ENCODE assay signal across 8 cellular contexts in genomic region chr19:4123615-4124568, GRCh38. TPM values are rescaled to one million over a fixed set of nuclear protein-coding genes. Genes with fewer than 3 reads are reported as not detected.
A peak's percentile ranks its signal among the peaks of the same experiment; 100 is the strongest.
DNase-seq lines count a peak whose midpoint lies in the region; ATAC-seq and TF ChIP-seq lines count a peak whose summit lies in the region.

MAP2K2 (minus strand) TSS chr19:4124122; CDS start chr19:4123875, 247 bp downstream.

- peak; percentile 22 for TF ChIP-seq CTCF in progenitor cell of endocrine pancreas (IDR thresholded peaks at IDR 0.05; ENCODE audit: unreplicated experiment)
- no peak for TF ChIP-seq CTCF in upper lobe of right lung (IDR thresholded peaks at IDR 0.05)

- peak within 1 kb of the TSS; percentile 66 for H3K27ac ChIP-seq in upper lobe of right lung

- peak within 1 kb of the TSS; percentile 94 for H3K27ac Mint-ChIP-seq in T-helper 1 cell treated with Interleukin-12 subunit alpha and Interleukin-12 subunit beta and Interleukin-4 antibody, amounts not matched to agents 30 μg/mL and 1 μg/mL, for 36 hours
- peak within 1 kb of the TSS; percentile 93 for H3K27ac Mint-ChIP-seq in progenitor cell of endocrine pancreas

- no peaks in the 10 kb centered on the region for H3K27me3 Mint-ChIP-seq in T-helper 1 cell treated with Interleukin-12 subunit alpha and Interleukin-12 subunit beta and Interleukin-4 antibody, amounts not matched to agents 30 μg/mL and 1 μg/mL, for 36 hours (ENCODE audit: low read depth)
- no peaks in the 10 kb centered on the region for H3K27me3 Mint-ChIP-seq in progenitor cell of endocrine pancreas

- H3K4me3 ChIP-seq in upper lobe of right lung = peak within 1 kb of the TSS; percentile 63

- H3K9me3 Mint-ChIP-seq in T-helper 1 cell treated with Interleukin-12 subunit alpha and Interleukin-12 subunit beta and Interleukin-4 antibody, amounts not matched to agents 30 μg/mL and 1 μg/mL, for 36 hours = no peaks in the 10 kb centered on the region
- no peaks in the 10 kb centered on the region for H3K9me3 Mint-ChIP-seq in progenitor cell of endocrine pancreas (ENCODE audit: low read depth)

- H3K36me3 ChIP-seq in upper lobe of right lung = peaks cover 9% of the 10 kb centered on the region

- H3K27me3 ChIP-seq in upper lobe of right lung = no peaks in the 10 kb centered on the region

- H3K36me3 Mint-ChIP-seq in T-helper 1 cell treated with Interleukin-12 subunit alpha and Interleukin-12 subunit beta and Interleukin-4 antibody, amounts not matched to agents 30 μg/mL and 1 μg/mL, for 36 hours (ENCODE audit: low read depth) = peaks cover 4% of the 10 kb centered on the region
- H3K36me3 Mint-ChIP-seq in progenitor cell of endocrine pancreas (ENCODE audit: insufficient read depth) = peaks cover 2% of the 10 kb centered on the region

- DNase-seq in NCI-H146 treated with DMSO at 0.1 percent for 48 hours (lab: John Stamatoyannopoulos, UW; ENCODE audit: unreplicated experiment) (peak; percentile 46), amniotic stem cell (lab: John Stamatoyannopoulos, UW) (peak; percentile 86), left cardiac atrium (peak; percentile 96), progenitor cell of endocrine pancreas (ENCODE audit: low spot score, unreplicated experiment) (peak; percentile 95), upper lobe of right lung (peak; percentile 98)

- peaks cover 23% of the 10 kb centered on the region for H3K4me1 Mint-ChIP-seq in T-helper 1 cell treated with Interleukin-12 subunit alpha and Interleukin-12 subunit beta and Interleukin-4 antibody, amounts not matched to agents 30 μg/mL and 1 μg/mL, for 36 hours (ENCODE audit: low read depth)
- peaks cover 12% of the 10 kb centered on the region for H3K4me1 Mint-ChIP-seq in progenitor cell of endocrine pancreas (ENCODE audit: low read depth)

- no peaks in the 10 kb centered on the region for H3K9me3 ChIP-seq in upper lobe of right lung

- ATAC-seq in HG02678 (IDR thresholded peaks at IDR 0.05; ENCODE audit: unreplicated experiment) (peak; percentile 81), left cardiac atrium (peak; percentile 98), upper lobe of right lung (peak; percentile 97)

- intact Hi-C loops in left cardiac atrium (cut with DNase I) (no loop called here), upper lobe of right lung (cut with DNase I) (no loop called here)

- H3K4me3 Mint-ChIP-seq in T-helper 1 cell treated with Interleukin-12 subunit alpha and Interleukin-12 subunit beta and Interleukin-4 antibody, amounts not matched to agents 30 μg/mL and 1 μg/mL, for 36 hours = peak within 1 kb of the TSS; percentile 98
- H3K4me3 Mint-ChIP-seq in progenitor cell of endocrine pancreas (ENCODE audit: low read depth) = peak within 1 kb of the TSS; percentile 90

- TF ChIP-seq POLR2A in GM10847 (IDR thresholded peaks at IDR 0.05; ENCODE audit: extremely low read depth, insufficient read length) = peak; percentile 86

- H3K4me1 ChIP-seq in upper lobe of right lung = peaks cover 13% of the 10 kb centered on the region

RNA-seq across cellular contexts. Expression of gene MAP2K2, which starts in this region (rescaled TPM):
- total RNA-seq in left cardiac atrium = 100 to 1,000 TPM; 109 to 118 TPM
- total RNA-seq in progenitor cell of endocrine pancreas = 149 and 154 TPM in 2 replicates
- total RNA-seq in upper lobe of right lung = 110 TPM

Comparison
In these comparisons a context has a peak if more than half of its experiments do, and no peak if none do; other contexts are left out.
1. Peak in every context shown above with its lines: DNase-seq, ATAC-seq, H3K4me3 ChIP-seq and H3K27ac ChIP-seq.
2. DNase-seq: peak in every context shown above with its lines; median percentile 98 in upper lobe of right lung; 96 in left cardiac atrium; 95 in progenitor cell of endocrine pancreas; 86 in amniotic stem cell; 46 in NCI-H146 treated with DMSO at 0.1 percent for 48 hours.